In genomic region chr9:34620061-34620994, GRCh38 we compare ENCODE assay signal across 8 cellular contexts. TPM values are rescaled to one million over a fixed set of nuclear protein-coding genes. Genes with fewer than 3 reads are reported as not detected.
A peak's percentile ranks its signal among the peaks of the same experiment; 100 is the strongest.
DNase-seq lines count a peak whose midpoint lies in the region; TF ChIP-seq lines count a peak whose summit lies in the region.

Gene DCTN3, minus strand, starts transcription at chr9:34620495. Its CDS starts 31 bp downstream, at chr9:34620464.

- no peak for TF ChIP-seq CTCF in GM20000 (IDR thresholded peaks at IDR 0.05; ENCODE audit: extremely low read depth, missing control alignments)

- peaks cover 25% of the 10 kb centered on the region for H3K36me3 ChIP-seq in mesodermal cell (ENCODE audit: control insufficient read depth, insufficient read depth, low read length)

- H3K4me1 ChIP-seq in mesodermal cell (ENCODE audit: control insufficient read depth, insufficient read depth, low read length, poor library complexity, severe bottlenecking), result peaks cover 9% of the 10 kb centered on the region

- in situ Hi-C loops in endometrial microvascular endothelial cells (cut with HindIII; ENCODE audit: inconsistent ontology term, low pct_unique_long_range_greater_than_20kb, low sequenced_read_pairs), result no loop called here

- H3K9me3 ChIP-seq in mesodermal cell (ENCODE audit: control insufficient read depth, low read length), result no peaks in the 10 kb centered on the region

- no peak within 1 kb of the TSS for H3K27ac ChIP-seq in mesodermal cell (ENCODE audit: low read depth, low read length, severe bottlenecking)

- DNase-seq in COLO668 (lab: John Stamatoyannopoulos, UW; ENCODE audit: unreplicated experiment), result peak; percentile 90
- peak; percentile 97 for DNase-seq in GM20000 (ENCODE audit: low spot score)
- DNase-seq in HT-29 (ENCODE audit: low spot score), result peak; percentile 93
- DNase-seq in NOMO-1 treated with dmso at 0.1 percent for 144 hours (lab: John Stamatoyannopoulos, UW; ENCODE audit: unreplicated experiment), result peak; percentile 96
- peak; percentile 57 to 69 (median 67) for DNase-seq in activated CD8-positive, alpha-beta memory T cell treated with anti-CD3 and anti-CD28 coated beads for 48 hours (ENCODE audit: low read depth in 2 of 3, low spot score in 2 of 3)
- DNase-seq in stimulated activated CD8-positive, alpha-beta memory T cell treated with anti-CD3 and anti-CD28 coated beads, Interleukin-15, amount 100 ng/mL, for 4 hours (ENCODE audit: low read depth in 2 of 2), result peak; percentile 75 to 88

- 4 to 7% methylated on average over 38 to 41 of the region's 43 CpGs for WGBS in mesodermal cell (ENCODE audit: insufficient coverage in 2 of 2), 2 experiments

- H3K4me3 ChIP-seq in mesodermal cell (ENCODE audit: extremely low read depth, insufficient read depth, low read length, poor library complexity, severe bottlenecking), result peak within 1 kb of the TSS; percentile 94

RNA-seq across cellular contexts. Expression of gene DCTN3, which starts in this region (rescaled TPM):
- 72.7 and 98.1 TPM in 2 replicates for total RNA-seq in HT-29 (2014; rRNA removed; shearing (Covaris generic))
- 101 TPM for total RNA-seq in endometrial microvascular endothelial cells (ENCODE audit: inconsistent ontology term)
- polyA plus RNA-seq in mesodermal cell (2013, experiment 1 of 2), result 91.2 TPM
- polyA plus RNA-seq in mesodermal cell (2013, experiment 2 of 2), result 92.4 TPM
